In the genomic region with DNA sequence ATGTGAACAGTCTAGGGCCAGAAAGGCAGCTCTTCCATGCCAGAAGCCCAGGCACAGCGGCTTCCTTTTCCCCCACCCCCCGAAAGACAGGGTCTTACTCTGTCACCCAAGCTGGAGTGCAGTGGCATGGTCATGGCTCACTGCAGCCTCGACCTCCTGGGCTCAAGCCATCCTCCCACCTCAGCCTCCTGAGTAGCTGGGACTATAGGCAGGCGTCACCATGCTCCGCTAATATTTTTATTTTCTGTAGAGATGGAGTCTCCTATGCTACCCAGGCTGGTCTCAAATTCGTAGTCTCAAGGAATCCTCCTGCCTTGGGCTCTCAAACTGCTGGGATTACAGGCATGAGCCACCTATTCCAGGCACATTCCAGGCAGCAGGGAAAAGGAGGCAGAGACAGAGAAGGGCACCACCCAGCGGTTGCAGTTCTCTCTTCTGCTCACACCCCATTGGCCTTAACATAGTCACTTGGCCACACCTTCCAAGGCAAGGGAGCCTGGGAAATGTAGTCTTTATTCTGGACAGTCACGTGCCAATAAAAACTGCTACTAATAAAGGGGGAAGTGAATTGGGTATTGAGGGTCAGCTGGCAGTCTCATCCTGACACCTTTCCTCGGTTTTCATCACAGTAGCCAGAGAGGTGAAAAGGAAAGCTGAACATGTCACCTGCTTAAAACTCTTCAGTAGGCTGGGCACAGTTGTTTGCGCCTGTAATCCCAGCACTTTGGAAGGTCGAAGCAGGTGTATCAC, we compare ENCODE assay signal across 1 cellular context.
TF ChIP-seq lines count a peak whose summit lies in the region.

No MANE protein-coding gene starts in this region.

TF ChIP-seq in WTC11, 78 proteins besides CTCF, POLR2A, EP300 and RAD21 (continued from another document):
- TF ChIP-seq, protein P1, sequence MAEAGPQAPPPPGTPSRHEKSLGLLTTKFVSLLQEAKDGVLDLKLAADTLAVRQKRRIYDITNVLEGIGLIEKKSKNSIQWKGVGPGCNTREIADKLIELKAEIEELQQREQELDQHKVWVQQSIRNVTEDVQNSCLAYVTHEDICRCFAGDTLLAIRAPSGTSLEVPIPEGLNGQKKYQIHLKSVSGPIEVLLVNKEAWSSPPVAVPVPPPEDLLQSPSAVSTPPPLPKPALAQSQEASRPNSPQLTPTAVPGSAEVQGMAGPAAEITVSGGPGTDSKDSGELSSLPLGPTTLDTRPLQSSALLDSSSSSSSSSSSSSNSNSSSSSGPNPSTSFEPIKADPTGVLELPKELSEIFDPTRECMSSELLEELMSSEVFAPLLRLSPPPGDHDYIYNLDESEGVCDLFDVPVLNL (CRISPR knock-in tag; IDR thresholded peaks at IDR 0.05; ENCODE audit: borderline replicate concordance, low read depth), result no peak
- TF ChIP-seq JAZF1 (CRISPR knock-in tag; IDR thresholded peaks at IDR 0.05), result no peak
- TF ChIP-seq EMX1 (CRISPR knock-in tag; IDR thresholded peaks at IDR 0.05), result 0 out of 2 replicates have a peak, but pooled peaks have one; percentile 23
- TF ChIP-seq, protein P2, sequence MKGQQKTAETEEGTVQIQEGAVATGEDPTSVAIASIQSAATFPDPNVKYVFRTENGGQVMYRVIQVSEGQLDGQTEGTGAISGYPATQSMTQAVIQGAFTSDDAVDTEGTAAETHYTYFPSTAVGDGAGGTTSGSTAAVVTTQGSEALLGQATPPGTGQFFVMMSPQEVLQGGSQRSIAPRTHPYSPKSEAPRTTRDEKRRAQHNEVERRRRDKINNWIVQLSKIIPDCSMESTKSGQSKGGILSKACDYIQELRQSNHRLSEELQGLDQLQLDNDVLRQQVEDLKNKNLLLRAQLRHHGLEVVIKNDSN (CRISPR knock-in tag; IDR thresholded peaks at IDR 0.05), result peak; percentile 92
- no peak for TF ChIP-seq ZNF671 (CRISPR knock-in tag; IDR thresholded peaks at IDR 0.05)
- TF ChIP-seq, protein P3, sequence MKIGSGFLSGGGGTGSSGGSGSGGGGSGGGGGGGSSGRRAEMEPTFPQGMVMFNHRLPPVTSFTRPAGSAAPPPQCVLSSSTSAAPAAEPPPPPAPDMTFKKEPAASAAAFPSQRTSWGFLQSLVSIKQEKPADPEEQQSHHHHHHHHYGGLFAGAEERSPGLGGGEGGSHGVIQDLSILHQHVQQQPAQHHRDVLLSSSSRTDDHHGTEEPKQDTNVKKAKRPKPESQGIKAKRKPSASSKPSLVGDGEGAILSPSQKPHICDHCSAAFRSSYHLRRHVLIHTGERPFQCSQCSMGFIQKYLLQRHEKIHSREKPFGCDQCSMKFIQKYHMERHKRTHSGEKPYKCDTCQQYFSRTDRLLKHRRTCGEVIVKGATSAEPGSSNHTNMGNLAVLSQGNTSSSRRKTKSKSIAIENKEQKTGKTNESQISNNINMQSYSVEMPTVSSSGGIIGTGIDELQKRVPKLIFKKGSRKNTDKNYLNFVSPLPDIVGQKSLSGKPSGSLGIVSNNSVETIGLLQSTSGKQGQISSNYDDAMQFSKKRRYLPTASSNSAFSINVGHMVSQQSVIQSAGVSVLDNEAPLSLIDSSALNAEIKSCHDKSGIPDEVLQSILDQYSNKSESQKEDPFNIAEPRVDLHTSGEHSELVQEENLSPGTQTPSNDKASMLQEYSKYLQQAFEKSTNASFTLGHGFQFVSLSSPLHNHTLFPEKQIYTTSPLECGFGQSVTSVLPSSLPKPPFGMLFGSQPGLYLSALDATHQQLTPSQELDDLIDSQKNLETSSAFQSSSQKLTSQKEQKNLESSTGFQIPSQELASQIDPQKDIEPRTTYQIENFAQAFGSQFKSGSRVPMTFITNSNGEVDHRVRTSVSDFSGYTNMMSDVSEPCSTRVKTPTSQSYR (CRISPR knock-in tag; IDR thresholded peaks at IDR 0.05), result no peak
- no peak for TF ChIP-seq RORB (CRISPR knock-in tag; IDR thresholded peaks at IDR 0.05)
- no peak for TF ChIP-seq MYBL2 (CRISPR knock-in tag; IDR thresholded peaks at IDR 0.05)
- TF ChIP-seq, protein P4, sequence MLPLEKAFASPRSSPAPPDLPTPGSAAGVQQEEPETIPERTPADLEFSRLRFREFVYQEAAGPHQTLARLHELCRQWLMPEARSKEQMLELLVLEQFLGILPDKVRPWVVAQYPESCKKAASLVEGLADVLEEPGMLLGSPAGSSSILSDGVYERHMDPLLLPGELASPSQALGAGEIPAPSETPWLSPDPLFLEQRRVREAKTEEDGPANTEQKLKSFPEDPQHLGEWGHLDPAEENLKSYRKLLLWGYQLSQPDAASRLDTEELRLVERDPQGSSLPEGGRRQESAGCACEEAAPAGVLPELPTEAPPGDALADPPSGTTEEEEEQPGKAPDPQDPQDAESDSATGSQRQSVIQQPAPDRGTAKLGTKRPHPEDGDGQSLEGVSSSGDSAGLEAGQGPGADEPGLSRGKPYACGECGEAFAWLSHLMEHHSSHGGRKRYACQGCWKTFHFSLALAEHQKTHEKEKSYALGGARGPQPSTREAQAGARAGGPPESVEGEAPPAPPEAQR (CRISPR knock-in tag; IDR thresholded peaks at IDR 0.05), result no peak
- TF ChIP-seq, protein P5, sequence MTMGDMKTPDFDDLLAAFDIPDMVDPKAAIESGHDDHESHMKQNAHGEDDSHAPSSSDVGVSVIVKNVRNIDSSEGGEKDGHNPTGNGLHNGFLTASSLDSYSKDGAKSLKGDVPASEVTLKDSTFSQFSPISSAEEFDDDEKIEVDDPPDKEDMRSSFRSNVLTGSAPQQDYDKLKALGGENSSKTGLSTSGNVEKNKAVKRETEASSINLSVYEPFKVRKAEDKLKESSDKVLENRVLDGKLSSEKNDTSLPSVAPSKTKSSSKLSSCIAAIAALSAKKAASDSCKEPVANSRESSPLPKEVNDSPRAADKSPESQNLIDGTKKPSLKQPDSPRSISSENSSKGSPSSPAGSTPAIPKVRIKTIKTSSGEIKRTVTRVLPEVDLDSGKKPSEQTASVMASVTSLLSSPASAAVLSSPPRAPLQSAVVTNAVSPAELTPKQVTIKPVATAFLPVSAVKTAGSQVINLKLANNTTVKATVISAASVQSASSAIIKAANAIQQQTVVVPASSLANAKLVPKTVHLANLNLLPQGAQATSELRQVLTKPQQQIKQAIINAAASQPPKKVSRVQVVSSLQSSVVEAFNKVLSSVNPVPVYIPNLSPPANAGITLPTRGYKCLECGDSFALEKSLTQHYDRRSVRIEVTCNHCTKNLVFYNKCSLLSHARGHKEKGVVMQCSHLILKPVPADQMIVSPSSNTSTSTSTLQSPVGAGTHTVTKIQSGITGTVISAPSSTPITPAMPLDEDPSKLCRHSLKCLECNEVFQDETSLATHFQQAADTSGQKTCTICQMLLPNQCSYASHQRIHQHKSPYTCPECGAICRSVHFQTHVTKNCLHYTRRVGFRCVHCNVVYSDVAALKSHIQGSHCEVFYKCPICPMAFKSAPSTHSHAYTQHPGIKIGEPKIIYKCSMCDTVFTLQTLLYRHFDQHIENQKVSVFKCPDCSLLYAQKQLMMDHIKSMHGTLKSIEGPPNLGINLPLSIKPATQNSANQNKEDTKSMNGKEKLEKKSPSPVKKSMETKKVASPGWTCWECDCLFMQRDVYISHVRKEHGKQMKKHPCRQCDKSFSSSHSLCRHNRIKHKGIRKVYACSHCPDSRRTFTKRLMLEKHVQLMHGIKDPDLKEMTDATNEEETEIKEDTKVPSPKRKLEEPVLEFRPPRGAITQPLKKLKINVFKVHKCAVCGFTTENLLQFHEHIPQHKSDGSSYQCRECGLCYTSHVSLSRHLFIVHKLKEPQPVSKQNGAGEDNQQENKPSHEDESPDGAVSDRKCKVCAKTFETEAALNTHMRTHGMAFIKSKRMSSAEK (CRISPR knock-in tag; IDR thresholded peaks at IDR 0.05; ENCODE audit: borderline replicate concordance), result no peak
